16 cellular contexts compared by ENCODE assay signal in the genomic region with DNA sequence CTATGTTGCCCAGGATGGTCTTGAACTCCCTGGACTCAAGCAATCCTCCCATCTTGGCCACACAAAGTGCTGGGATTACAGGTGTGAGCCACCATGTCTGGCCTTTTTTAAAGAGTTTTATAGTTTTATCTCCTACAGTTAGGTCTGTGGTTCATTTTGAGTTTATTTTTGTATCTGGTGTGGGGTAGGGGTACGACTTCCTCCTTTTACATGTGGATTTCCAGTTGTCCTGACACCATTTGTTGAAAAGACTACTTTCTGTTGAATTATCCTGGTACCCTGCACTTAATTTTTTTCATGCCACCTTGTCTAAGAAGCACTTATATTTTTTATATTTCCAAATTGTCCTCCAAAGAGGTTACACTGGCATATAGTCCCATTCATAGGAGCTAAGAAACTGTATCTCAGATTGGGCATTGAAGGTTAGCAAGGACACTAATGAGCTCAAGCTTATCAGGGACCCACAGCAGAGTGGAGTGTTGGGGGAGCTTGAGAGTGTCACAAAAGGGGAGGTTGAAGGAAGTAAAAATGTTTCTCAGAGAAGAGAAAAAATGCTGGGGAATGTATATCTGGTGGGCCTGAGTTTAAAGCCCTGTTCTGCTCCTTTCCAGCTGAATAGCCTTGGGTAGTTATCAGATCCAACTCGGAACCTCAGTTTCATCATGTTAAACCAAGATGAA. TPM values are rescaled to one million over a fixed set of nuclear protein-coding genes. Genes with fewer than 3 reads are reported as not detected.
DNase-seq lines count a peak whose midpoint lies in the region; ATAC-seq and TF ChIP-seq lines count a peak whose summit lies in the region.
"Had no signal": no experiment of that assay in that cellular context is flagged by ENCODE, and none has a peak within 500 bp of the region (broad histone marks: within the 10 kb centered on the region; RNA-seq: fewer than 3 reads in every experiment).

No MANE protein-coding gene starts in this region.

- no peaks in the 10 kb centered on the region for H3K27me3 ChIP-seq in Loucy (ENCODE audit: insufficient read depth, low read length, poor library complexity, severe bottlenecking)
- no peaks in the 10 kb centered on the region for H3K27me3 ChIP-seq in gastroesophageal sphincter
- H3K27me3 ChIP-seq: upper lobe of left lung had no signal

- no peaks in the 10 kb centered on the region for H3K27me3 Mint-ChIP-seq in activated T-cell treated with anti-CD3 and anti-CD28 coated beads, Interleukin-2, amount 50 U/mL, for 72 hours (ENCODE audit: low read depth)
- peaks cover 2% of the 10 kb centered on the region for H3K27me3 Mint-ChIP-seq in activated T-helper 2 cell treated with anti-CD3 and anti-CD28 coated beads, Interferon-gamma antibody, Interleukin-2, Interleukin-4, amounts not matched to agents 10 μg/mL and 5 μg/mL and 100 μg/mL, durations not matched to agents 14 hours and 24 hours and 36 hours (ENCODE audit: low read depth)
- H3K27me3 Mint-ChIP-seq in stimulated activated naive CD8-positive, alpha-beta T cell treated with anti-CD3 and anti-CD28 coated beads, Interleukin-15, amount 100 ng/mL, for 72 hours, result no peaks in the 10 kb centered on the region

- no peak for DNase-seq in activated T-cell treated with anti-CD3 and anti-CD28 coated beads, Interleukin-2, amount 50 U/mL, for 72 hours
- DNase-seq in activated T-cell treated with anti-CD3 and anti-CD28 coated beads for 4 hours, result no peak
- no peak for DNase-seq in activated T-helper 2 cell treated with anti-CD3 and anti-CD28 coated beads, Interferon-gamma antibody, Interleukin-2, Interleukin-4, amounts not matched to agents 10 μg/mL and 5 μg/mL and 100 μg/mL, durations not matched to agents 14 hours and 24 hours and 36 hours (ENCODE audit: low spot score)
- DNase-seq in stimulated activated naive CD8-positive, alpha-beta T cell treated with anti-CD3 and anti-CD28 coated beads, Interleukin-15, amount 100 ng/mL, for 72 hours, result no peak
- no peak for DNase-seq in DMS53 treated with DMSO at 0.1 percent for 48 hours (lab: John Stamatoyannopoulos, UW; ENCODE audit: unreplicated experiment)
- DNase-seq: DMS79 treated with DMSO at 0.1 percent for 48 hours, GOT3, midbrain, NCI-H2107, upper lobe of left lung had no signal

- intact Hi-C loops in activated T-helper 2 cell treated with anti-CD3 and anti-CD28 coated beads, Interferon-gamma antibody, Interleukin-2, Interleukin-4, amounts not matched to agents 10 μg/mL and 5 μg/mL and 100 μg/mL, durations not matched to agents 14 hours and 24 hours and 36 hours (cut with micrococcal nuclease), result loop anchor here (1.0 to 5.0 kb wide), 2 partner anchors 19 to 42 kb away; no protein-coding TSS in a partner anchor

- H3K4me2 ChIP-seq in Loucy (ENCODE audit: low read depth, low read length, poor library complexity, severe bottlenecking), result peak overlapping the region; percentile 82

- H3K9ac ChIP-seq in Loucy (ENCODE audit: low read depth, low read length, poor library complexity, severe bottlenecking), result peak overlapping the region; percentile 66

- H3K27ac ChIP-seq in gastroesophageal sphincter, result no peak overlapping the region
- H3K27ac ChIP-seq: prostate gland had no signal

- peaks cover 0 to 2% of the 10 kb centered on the region in 2 donors for H3K36me3 Mint-ChIP-seq in activated T-cell treated with anti-CD3 and anti-CD28 coated beads, Interleukin-2, amount 50 U/mL, for 72 hours (ENCODE audit: insufficient read depth in 2 of 2)
- peaks cover 33% of the 10 kb centered on the region for H3K36me3 Mint-ChIP-seq in activated T-helper 2 cell treated with anti-CD3 and anti-CD28 coated beads, Interferon-gamma antibody, Interleukin-2, Interleukin-4, amounts not matched to agents 10 μg/mL and 5 μg/mL and 100 μg/mL, durations not matched to agents 14 hours and 24 hours and 36 hours (ENCODE audit: low read depth)

- H3K79me2 ChIP-seq in Loucy (ENCODE audit: insufficient read depth, low read length), result no peaks in the 10 kb centered on the region

- ATAC-seq in activated T-cell treated with anti-CD3 and anti-CD28 coated beads, Interleukin-2, amount 50 U/mL, for 72 hours (replicated peaks in 1 of 2), result no peak
- no peak for ATAC-seq in stimulated activated naive CD8-positive, alpha-beta T cell treated with anti-CD3 and anti-CD28 coated beads, Interleukin-15, amount 100 ng/mL, for 72 hours
- ATAC-seq in gastroesophageal sphincter, result no peak
- ATAC-seq in GM21447 (IDR thresholded peaks at IDR 0.05; ENCODE audit: unreplicated experiment), result no peak

- H3K36me3 ChIP-seq in Loucy (ENCODE audit: insufficient read depth, low read length) (peaks cover under 1% of the 10 kb centered on the region; the same call in 1 of the 2 replicates), gastroesophageal sphincter (no peaks in the 10 kb centered on the region)
- H3K36me3 ChIP-seq: prostate gland, upper lobe of left lung had no signal

- no peak for TF ChIP-seq EP300 in gastroesophageal sphincter (IDR thresholded peaks at IDR 0.05)

- no peaks in the 10 kb centered on the region for H3K9me2 ChIP-seq in Loucy (replicated peaks; ENCODE audit: low read depth, low read length)

- peaks cover 40% of the 10 kb centered on the region for H3K4me1 Mint-ChIP-seq in activated T-cell treated with anti-CD3 and anti-CD28 coated beads, Interleukin-2, amount 50 U/mL, for 72 hours (ENCODE audit: low read depth)
- peaks cover 34% of the 10 kb centered on the region for H3K4me1 Mint-ChIP-seq in activated T-helper 2 cell treated with anti-CD3 and anti-CD28 coated beads, Interferon-gamma antibody, Interleukin-2, Interleukin-4, amounts not matched to agents 10 μg/mL and 5 μg/mL and 100 μg/mL, durations not matched to agents 14 hours and 24 hours and 36 hours (ENCODE audit: low read depth)
- peaks cover 46% of the 10 kb centered on the region for H3K4me1 Mint-ChIP-seq in stimulated activated naive CD8-positive, alpha-beta T cell treated with anti-CD3 and anti-CD28 coated beads, Interleukin-15, amount 100 ng/mL, for 72 hours

- H3K27ac Mint-ChIP-seq in activated T-cell treated with anti-CD3 and anti-CD28 coated beads, Interleukin-2, amount 50 U/mL, for 72 hours, result peak overlapping the region; percentile 7
- peak overlapping the region; percentile 81 for H3K27ac Mint-ChIP-seq in activated T-helper 2 cell treated with anti-CD3 and anti-CD28 coated beads, Interferon-gamma antibody, Interleukin-2, Interleukin-4, amounts not matched to agents 10 μg/mL and 5 μg/mL and 100 μg/mL, durations not matched to agents 14 hours and 24 hours and 36 hours
- H3K27ac Mint-ChIP-seq in stimulated activated naive CD8-positive, alpha-beta T cell treated with anti-CD3 and anti-CD28 coated beads, Interleukin-15, amount 100 ng/mL, for 72 hours, result peak overlapping the region; percentile 90 to 95

- no peak for TF ChIP-seq POLR2A in gastroesophageal sphincter (IDR thresholded peaks at IDR 0.05)

- WGBS in gastroesophageal sphincter (ENCODE audit: low coverage in 1 of 2), 2 donors, result 100% methylated on average over 1 of the region's 2 CpGs

- peaks cover 8% of the 10 kb centered on the region; the same call in 1 of the 2 replicates for H3F3A ChIP-seq in Loucy (ENCODE audit: low read depth)

- peak overlapping the region; percentile 69 for H2AFZ ChIP-seq in Loucy (ENCODE audit: low read length)

- H3K4me1 ChIP-seq in Loucy (ENCODE audit: insufficient read depth, low read length, poor library complexity, severe bottlenecking) (peaks cover 49% of the 10 kb centered on the region), gastroesophageal sphincter (no peaks in the 10 kb centered on the region)
- H3K4me1 ChIP-seq: prostate gland had no signal

- peak overlapping the region; percentile 66 for H3K4me3 ChIP-seq in Loucy (ENCODE audit: low read length, poor library complexity, severe bottlenecking)
- H3K4me3 ChIP-seq in gastroesophageal sphincter, result no peak overlapping the region
- H3K4me3 ChIP-seq: prostate gland, upper lobe of left lung had no signal

- no peaks in the 10 kb centered on the region for H3K9me3 Mint-ChIP-seq in activated T-cell treated with anti-CD3 and anti-CD28 coated beads, Interleukin-2, amount 50 U/mL, for 72 hours
- no peaks in the 10 kb centered on the region for H3K9me3 Mint-ChIP-seq in activated T-helper 2 cell treated with anti-CD3 and anti-CD28 coated beads, Interferon-gamma antibody, Interleukin-2, Interleukin-4, amounts not matched to agents 10 μg/mL and 5 μg/mL and 100 μg/mL, durations not matched to agents 14 hours and 24 hours and 36 hours
- H3K9me3 Mint-ChIP-seq in stimulated activated naive CD8-positive, alpha-beta T cell treated with anti-CD3 and anti-CD28 coated beads, Interleukin-15, amount 100 ng/mL, for 72 hours, result no peaks in the 10 kb centered on the region

- TF ChIP-seq CTCF in Loucy (conservative IDR thresholded peaks at IDR 0.05; ENCODE audit: low read length), result no peak
- no peak for TF ChIP-seq CTCF in gastroesophageal sphincter (IDR thresholded peaks at IDR 0.05)

- peak overlapping the region; percentile 59 to 70 for H3K4me3 Mint-ChIP-seq in activated T-cell treated with anti-CD3 and anti-CD28 coated beads, Interleukin-2, amount 50 U/mL, for 72 hours
- no peak overlapping the region for H3K4me3 Mint-ChIP-seq in activated T-helper 2 cell treated with anti-CD3 and anti-CD28 coated beads, Interferon-gamma antibody, Interleukin-2, Interleukin-4, amounts not matched to agents 10 μg/mL and 5 μg/mL and 100 μg/mL, durations not matched to agents 14 hours and 24 hours and 36 hours (ENCODE audit: low read depth)
- H3K4me3 Mint-ChIP-seq in stimulated activated naive CD8-positive, alpha-beta T cell treated with anti-CD3 and anti-CD28 coated beads, Interleukin-15, amount 100 ng/mL, for 72 hours, result peak overlapping the region; percentile 74 to 86

- no peaks in the 10 kb centered on the region for H4K20me1 ChIP-seq in Loucy (ENCODE audit: insufficient read depth, low read length, poor library complexity, severe bottlenecking)

- no peaks in the 10 kb centered on the region for H3K9me3 ChIP-seq in Loucy (ENCODE audit: insufficient read depth, low read depth, low read length)
- no peaks in the 10 kb centered on the region for H3K9me3 ChIP-seq in gastroesophageal sphincter
- H3K9me3 ChIP-seq: prostate gland, upper lobe of left lung had no signal

RNA-seq across cellular contexts. Expression of a gene that starts 23.4 kb away (rescaled TPM):
- 10 to 100 TPM; 73.3 to 86.8 TPM for total RNA-seq in activated T-cell treated with anti-CD3 and anti-CD28 coated beads, Interleukin-2, amount 50 U/mL, for 72 hours
- total RNA-seq in activated T-helper 2 cell treated with anti-CD3 and anti-CD28 coated beads, Interferon-gamma antibody, Interleukin-2, Interleukin-4, amounts not matched to agents 10 μg/mL and 5 μg/mL and 100 μg/mL, durations not matched to agents 14 hours and 24 hours and 36 hours, result 37.9 and 42.1 TPM in 2 replicates
- 10 to 100 TPM; 49.0 to 94.3 (median 67.1) TPM for total RNA-seq in gastroesophageal sphincter

RNA-seq across cellular contexts. Expression of a gene that starts 48.4 kb away (rescaled TPM):
- 10 to 100 TPM; 13.6 to 22.5 TPM for total RNA-seq in activated T-cell treated with anti-CD3 and anti-CD28 coated beads, Interleukin-2, amount 50 U/mL, for 72 hours
- 16.1 and 16.8 TPM in 2 replicates for total RNA-seq in activated T-helper 2 cell treated with anti-CD3 and anti-CD28 coated beads, Interferon-gamma antibody, Interleukin-2, Interleukin-4, amounts not matched to agents 10 μg/mL and 5 μg/mL and 100 μg/mL, durations not matched to agents 14 hours and 24 hours and 36 hours
- total RNA-seq in gastroesophageal sphincter, result under 1 TPM in 3 of 4 donors, not detected in 1; 0.27 to 0.58 (median 0.42) TPM

RNA-seq across cellular contexts. Expression of a gene that starts 55.6 kb away (rescaled TPM):
- 10 to 100 TPM; 14.7 to 17.4 TPM for total RNA-seq in activated T-cell treated with anti-CD3 and anti-CD28 coated beads, Interleukin-2, amount 50 U/mL, for 72 hours
- total RNA-seq in activated T-helper 2 cell treated with anti-CD3 and anti-CD28 coated beads, Interferon-gamma antibody, Interleukin-2, Interleukin-4, amounts not matched to agents 10 μg/mL and 5 μg/mL and 100 μg/mL, durations not matched to agents 14 hours and 24 hours and 36 hours, result 3.8 and 4.5 TPM in 2 replicates
- not detected for total RNA-seq in gastroesophageal sphincter
- total RNA-seq: endothelial cell of umbilical vein, glomerular endothelial cell, prostate gland had no signal

Comparison
In these comparisons a context has a peak if more than half of its experiments do, and no peak if none do; other contexts are left out.
1. H3K27ac Mint-ChIP-seq: peak in every context shown above with its lines; median percentile 92 in stimulated activated naive CD8-positive, alpha-beta T cell treated with anti-CD3 and anti-CD28 coated beads, Interleukin-15, amount 100 ng/mL, for 72 hours; 81 in activated T-helper 2 cell treated with anti-CD3 and anti-CD28 coated beads, Interferon-gamma antibody, Interleukin-2, Interleukin-4, amounts not matched to agents 10 μg/mL and 5 μg/mL and 100 μg/mL, durations not matched to agents 14 hours and 24 hours and 36 hours; 7 in activated T-cell treated with anti-CD3 and anti-CD28 coated beads, Interleukin-2, amount 50 U/mL, for 72 hours.
2. RNA of a gene that starts 48.4 kb away (total RNA-seq): 13.6 to 22.5 TPM in activated T-cell treated with anti-CD3 and anti-CD28 coated beads, Interleukin-2, amount 50 U/mL, for 72 hours and 16.1 to 16.8 TPM in activated T-helper 2 cell treated with anti-CD3 and anti-CD28 coated beads, Interferon-gamma antibody, Interleukin-2, Interleukin-4, amounts not matched to agents 10 μg/mL and 5 μg/mL and 100 μg/mL, durations not matched to agents 14 hours and 24 hours and 36 hours; 0.27 to 0.58 TPM in gastroesophageal sphincter; every median in the first group is over 4 times any median in the second.